In the genomic region with DNA sequence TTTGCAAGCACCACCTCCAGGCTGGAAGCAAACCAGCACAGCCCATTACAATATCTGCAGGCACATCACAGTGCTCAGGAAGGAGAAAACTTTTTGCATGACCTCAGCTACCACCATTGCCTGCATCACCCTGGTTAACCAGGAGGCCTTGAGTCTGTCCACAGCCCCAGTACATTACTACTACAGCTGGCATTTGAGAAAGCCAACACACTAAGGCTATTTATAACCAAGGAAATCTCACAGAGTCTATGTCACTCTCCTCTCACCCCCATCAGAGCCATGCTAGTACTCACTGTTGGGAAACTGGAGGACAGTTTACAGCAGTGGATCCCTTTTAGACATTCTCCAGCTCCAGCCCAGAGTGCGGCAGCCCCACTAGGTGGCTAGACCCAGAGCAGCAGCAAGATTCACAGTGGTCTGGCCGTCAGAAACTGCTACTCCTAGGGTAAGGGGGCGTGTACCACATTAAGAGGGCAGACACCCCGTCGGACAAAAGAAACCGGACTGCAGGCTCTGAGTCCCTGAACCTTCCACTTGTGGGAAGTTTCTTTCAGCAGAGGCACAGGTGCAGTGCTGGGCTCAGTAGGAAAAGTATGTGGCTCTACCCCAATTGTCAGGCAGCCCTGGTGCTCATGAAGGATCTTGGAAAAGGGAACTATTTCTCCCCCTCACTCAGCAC, we compare ENCODE assay signal across 1 cellular context.
TF ChIP-seq lines count a peak whose summit lies in the region.

No MANE protein-coding gene starts in this region.

TF ChIP-seq in GM23338, 12 proteins besides CTCF, POLR2A, EP300 and RAD21 (continued from another document):
- TF ChIP-seq JUNB (IDR thresholded peaks at IDR 0.05; ENCODE audit: unreplicated experiment): no peak
- TF ChIP-seq EZH2 (IDR thresholded peaks at IDR 0.05; ENCODE audit: low read depth, unreplicated experiment): no peak
